In the genomic region with DNA sequence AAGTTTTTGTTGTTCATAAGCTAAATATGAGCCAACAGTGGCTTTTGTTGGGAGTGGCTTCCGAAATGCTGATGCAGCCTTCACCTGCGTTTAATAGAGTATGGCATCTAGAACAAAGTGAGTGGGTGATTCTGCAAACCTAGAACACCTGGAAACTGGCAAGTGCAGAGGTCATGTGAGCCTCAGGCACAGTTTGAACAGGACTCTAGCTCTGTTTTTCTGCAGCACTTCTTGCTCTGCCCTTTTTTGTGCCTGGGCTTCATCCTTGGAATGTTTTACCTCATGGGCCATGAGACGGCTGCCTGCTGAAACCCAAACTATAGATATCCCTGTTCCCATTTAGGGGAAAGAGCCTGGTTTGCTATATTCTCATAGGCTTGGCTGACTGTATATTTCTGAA, we compare ENCODE assay signal across 14 cellular contexts.
DNase-seq lines count a peak whose midpoint lies in the region; ATAC-seq and TF ChIP-seq lines count a peak whose summit lies in the region.
"Had no signal": no experiment of that assay in that cellular context is flagged by ENCODE, and none has a peak within 500 bp of the region (broad histone marks: within the 10 kb centered on the region; RNA-seq: fewer than 3 reads in every experiment).

No MANE protein-coding gene starts in this region.

- H3F3A ChIP-seq in SK-N-SH (replicated peaks; ENCODE audit: insufficient read depth) = peaks cover 9% of the 10 kb centered on the region

- POLR2A ChIA-PET in SK-N-SH (lab: Yijun Ruan, JAX) = no interaction called here

- H3K36me3 ChIP-seq in SK-N-SH (replicated peaks in 1 of 2; ENCODE audit: control insufficient read depth in 1 of 2, insufficient read depth in 2 of 2, low read length in 1 of 2) = peaks cover 2 to 12% of the 10 kb centered on the region in 2 experiments
- peaks cover 10 to 19% of the 10 kb centered on the region in 2 donors for H3K36me3 ChIP-seq in stomach smooth muscle (ENCODE audit: control insufficient read depth in 2 of 2, insufficient read depth in 2 of 2, low read length in 2 of 2)

- no peak overlapping the region for H3K27ac ChIP-seq in SK-N-SH (ENCODE audit: low read depth in 2 of 2, low read length in 1 of 2)
- peak overlapping the region; percentile 75 for H3K27ac ChIP-seq in stomach smooth muscle (ENCODE audit: low read length)
- H3K27ac ChIP-seq: 22Rv1, BLaER1 had no signal

- DNase-seq in SK-N-SH = no peak
- DNase-seq in left lobe of liver (ENCODE audit: low spot score) = no peak
- no peak for DNase-seq in AG08396 (ENCODE audit: low spot score)
- no peak for DNase-seq in DMS53 treated with DMSO at 0.1 percent for 48 hours (lab: John Stamatoyannopoulos, UW; ENCODE audit: unreplicated experiment)
- DNase-seq in omental fat pad (ENCODE audit: low spot score) = no peak
- DNase-seq: AML-193, DMS53, H9 had no signal

- no peak overlapping the region for H3K4me2 ChIP-seq in SK-N-SH
- H3K4me2 ChIP-seq: BLaER1, GM23338 had no signal

- H3K27me3 ChIP-seq in SK-N-SH (ENCODE audit: insufficient read depth) (no peaks in the 10 kb centered on the region), stomach smooth muscle (ENCODE audit: control insufficient read depth in 1 of 2, insufficient read depth in 2 of 2, low read length in 2 of 2) (no peaks in the 10 kb centered on the region)
- H3K27me3 ChIP-seq: BLaER1 had no signal

- no peak for TF ChIP-seq CTCF in SK-N-SH (IDR thresholded peaks at IDR 0.05)
- TF ChIP-seq CTCF in omental fat pad (IDR thresholded peaks at IDR 0.05) = no peak

- no peak for TF ChIP-seq RAD21 in SK-N-SH (IDR thresholded peaks at IDR 0.05; ENCODE audit: low read length)

- H3K9ac ChIP-seq in SK-N-SH = no peak overlapping the region
- H3K9ac ChIP-seq in stomach smooth muscle (ENCODE audit: low read length in 2 of 2) = peak overlapping the region in 1 of 2 donors; percentile 7
- H3K9ac ChIP-seq: BLaER1 had no signal

- H3K4me1 ChIP-seq in SK-N-SH (ENCODE audit: control insufficient read depth in 1 of 2, insufficient read depth in 2 of 2, low read depth in 1 of 2, low read length in 1 of 2) (no peaks in the 10 kb centered on the region; a peak in 1 of 4 replicates), stomach smooth muscle (ENCODE audit: control insufficient read depth, insufficient read depth, low read length) (peaks cover 58% of the 10 kb centered on the region)

- no peaks in the 10 kb centered on the region for H3K9me2 ChIP-seq in SK-N-SH

- WGBS in SK-N-SH (ENCODE audit: low lambda C conversion rate) = 79% methylated on average over 3 of the region's 3 CpGs

- H3K9me3 ChIP-seq in SK-N-SH = no peaks in the 10 kb centered on the region
- no peaks in the 10 kb centered on the region for H3K9me3 ChIP-seq in stomach smooth muscle (ENCODE audit: control insufficient read depth in 2 of 2, low read length in 2 of 2)
- H3K9me3 ChIP-seq: BLaER1 had no signal

- H3K4me3 ChIP-seq in SK-N-SH (ENCODE audit: low read depth in 2 of 2, low read length in 1 of 2) (no peak overlapping the region), stomach smooth muscle (ENCODE audit: low read length in 2 of 2) (peak overlapping the region in 1 of 2 donors; percentile 22)
- H3K4me3 ChIP-seq: BLaER1, GM23338 had no signal

- no peak overlapping the region for H2AFZ ChIP-seq in SK-N-SH (ENCODE audit: low read depth)
- H2AFZ ChIP-seq: GM23338 had no signal

- H4K20me1 ChIP-seq in SK-N-SH (ENCODE audit: insufficient read depth) = 0 out of 2 replicates have a peak, but pooled peaks cover 3% of the 10 kb centered on the region
- H4K20me1 ChIP-seq: BLaER1 had no signal

- CTCF ChIA-PET in SK-N-SH (lab: Yijun Ruan, JAX) = no interaction called here

- TF ChIP-seq EP300 in SK-N-SH (IDR thresholded peaks at IDR 0.05; ENCODE audit: borderline replicate concordance in 1 of 2, low read depth in 1 of 2, low read length in 1 of 2) = no peak

- ATAC-seq in SK-N-SH treated with all-trans-retinoic acid at 6 μM for 48 hours (no peak), left lobe of liver (peak; percentile 37), GM21423 (IDR thresholded peaks at IDR 0.05; ENCODE audit: unreplicated experiment) (no peak), omental fat pad (ENCODE audit: low FRiP score) (no peak)
- ATAC-seq: GM23338 had no signal

- peaks cover 97% of the 10 kb centered on the region for H3K79me2 ChIP-seq in SK-N-SH (ENCODE audit: insufficient read depth)

TF ChIP-seq in SK-N-SH treated with all-trans-retinoic acid at 6 μM for 48 hours, 23 proteins besides CTCF, POLR2A, EP300 and RAD21:
- TF ChIP-seq ZFP30 (CRISPR knock-in tag; IDR thresholded peaks at IDR 0.05) (peak; percentile 70), BACH2 (CRISPR knock-in tag; IDR thresholded peaks at IDR 0.05; ENCODE audit: borderline replicate concordance) (no peak)

TF ChIP-seq in SK-N-SH, 30 proteins besides CTCF, POLR2A, EP300 and RAD21:
- TF ChIP-seq, protein P1, sequence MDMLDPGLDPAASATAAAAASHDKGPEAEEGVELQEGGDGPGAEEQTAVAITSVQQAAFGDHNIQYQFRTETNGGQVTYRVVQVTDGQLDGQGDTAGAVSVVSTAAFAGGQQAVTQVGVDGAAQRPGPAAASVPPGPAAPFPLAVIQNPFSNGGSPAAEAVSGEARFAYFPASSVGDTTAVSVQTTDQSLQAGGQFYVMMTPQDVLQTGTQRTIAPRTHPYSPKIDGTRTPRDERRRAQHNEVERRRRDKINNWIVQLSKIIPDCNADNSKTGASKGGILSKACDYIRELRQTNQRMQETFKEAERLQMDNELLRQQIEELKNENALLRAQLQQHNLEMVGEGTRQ (IDR thresholded peaks at IDR 0.05; ENCODE audit: borderline replicate concordance, low read depth, low read length) = no peak
- TF ChIP-seq FOXM1 (IDR thresholded peaks at IDR 0.05; ENCODE audit: low read depth) = no peak
- TF ChIP-seq, protein P2, sequence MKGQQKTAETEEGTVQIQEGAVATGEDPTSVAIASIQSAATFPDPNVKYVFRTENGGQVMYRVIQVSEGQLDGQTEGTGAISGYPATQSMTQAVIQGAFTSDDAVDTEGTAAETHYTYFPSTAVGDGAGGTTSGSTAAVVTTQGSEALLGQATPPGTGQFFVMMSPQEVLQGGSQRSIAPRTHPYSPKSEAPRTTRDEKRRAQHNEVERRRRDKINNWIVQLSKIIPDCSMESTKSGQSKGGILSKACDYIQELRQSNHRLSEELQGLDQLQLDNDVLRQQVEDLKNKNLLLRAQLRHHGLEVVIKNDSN (IDR thresholded peaks at IDR 0.05; ENCODE audit: borderline replicate concordance, low read depth) = no peak
- no peak for TF ChIP-seq RCOR1 (IDR thresholded peaks at IDR 0.05; ENCODE audit: low read length)
- no peak for TF ChIP-seq GATA2 (CRISPR knock-in tag; IDR thresholded peaks at IDR 0.05)
- TF ChIP-seq RXRA (IDR thresholded peaks at IDR 0.05; ENCODE audit: borderline replicate concordance, low read depth) = no peak
- TF ChIP-seq SMC3 (IDR thresholded peaks at IDR 0.05; ENCODE audit: low read depth, low read length) = no peak
- no peak for TF ChIP-seq RFX5 (IDR thresholded peaks at IDR 0.05; ENCODE audit: low read length)
- TF ChIP-seq CHD2 (IDR thresholded peaks at IDR 0.05; ENCODE audit: low read length, partially characterized antibody) = no peak
- TF ChIP-seq, protein P3, sequence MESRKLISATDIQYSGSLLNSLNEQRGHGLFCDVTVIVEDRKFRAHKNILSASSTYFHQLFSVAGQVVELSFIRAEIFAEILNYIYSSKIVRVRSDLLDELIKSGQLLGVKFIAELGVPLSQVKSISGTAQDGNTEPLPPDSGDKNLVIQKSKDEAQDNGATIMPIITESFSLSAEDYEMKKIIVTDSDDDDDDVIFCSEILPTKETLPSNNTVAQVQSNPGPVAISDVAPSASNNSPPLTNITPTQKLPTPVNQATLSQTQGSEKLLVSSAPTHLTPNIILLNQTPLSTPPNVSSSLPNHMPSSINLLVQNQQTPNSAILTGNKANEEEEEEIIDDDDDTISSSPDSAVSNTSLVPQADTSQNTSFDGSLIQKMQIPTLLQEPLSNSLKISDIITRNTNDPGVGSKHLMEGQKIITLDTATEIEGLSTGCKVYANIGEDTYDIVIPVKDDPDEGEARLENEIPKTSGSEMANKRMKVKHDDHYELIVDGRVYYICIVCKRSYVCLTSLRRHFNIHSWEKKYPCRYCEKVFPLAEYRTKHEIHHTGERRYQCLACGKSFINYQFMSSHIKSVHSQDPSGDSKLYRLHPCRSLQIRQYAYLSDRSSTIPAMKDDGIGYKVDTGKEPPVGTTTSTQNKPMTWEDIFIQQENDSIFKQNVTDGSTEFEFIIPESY (IDR thresholded peaks at IDR 0.05; ENCODE audit: borderline replicate concordance, low read depth) = no peak
- TF ChIP-seq TCF12 (IDR thresholded peaks at IDR 0.05) = no peak
- TF ChIP-seq SIN3A (IDR thresholded peaks at IDR 0.05; ENCODE audit: borderline replicate concordance, low read depth, low read length) = no peak
- TF ChIP-seq TEAD4 (IDR thresholded peaks at IDR 0.05; ENCODE audit: borderline replicate concordance, insufficient read depth) = no peak
- no peak for TF ChIP-seq EZH2phosphoT487 (IDR thresholded peaks at IDR 0.05; ENCODE audit: borderline replicate concordance, low read depth)
- no peak for TF ChIP-seq FOSL2 (IDR thresholded peaks at IDR 0.05; ENCODE audit: borderline replicate concordance, low read depth)
